Comparison of ENCODE assay signal across 9 cellular contexts in the genomic region with DNA sequence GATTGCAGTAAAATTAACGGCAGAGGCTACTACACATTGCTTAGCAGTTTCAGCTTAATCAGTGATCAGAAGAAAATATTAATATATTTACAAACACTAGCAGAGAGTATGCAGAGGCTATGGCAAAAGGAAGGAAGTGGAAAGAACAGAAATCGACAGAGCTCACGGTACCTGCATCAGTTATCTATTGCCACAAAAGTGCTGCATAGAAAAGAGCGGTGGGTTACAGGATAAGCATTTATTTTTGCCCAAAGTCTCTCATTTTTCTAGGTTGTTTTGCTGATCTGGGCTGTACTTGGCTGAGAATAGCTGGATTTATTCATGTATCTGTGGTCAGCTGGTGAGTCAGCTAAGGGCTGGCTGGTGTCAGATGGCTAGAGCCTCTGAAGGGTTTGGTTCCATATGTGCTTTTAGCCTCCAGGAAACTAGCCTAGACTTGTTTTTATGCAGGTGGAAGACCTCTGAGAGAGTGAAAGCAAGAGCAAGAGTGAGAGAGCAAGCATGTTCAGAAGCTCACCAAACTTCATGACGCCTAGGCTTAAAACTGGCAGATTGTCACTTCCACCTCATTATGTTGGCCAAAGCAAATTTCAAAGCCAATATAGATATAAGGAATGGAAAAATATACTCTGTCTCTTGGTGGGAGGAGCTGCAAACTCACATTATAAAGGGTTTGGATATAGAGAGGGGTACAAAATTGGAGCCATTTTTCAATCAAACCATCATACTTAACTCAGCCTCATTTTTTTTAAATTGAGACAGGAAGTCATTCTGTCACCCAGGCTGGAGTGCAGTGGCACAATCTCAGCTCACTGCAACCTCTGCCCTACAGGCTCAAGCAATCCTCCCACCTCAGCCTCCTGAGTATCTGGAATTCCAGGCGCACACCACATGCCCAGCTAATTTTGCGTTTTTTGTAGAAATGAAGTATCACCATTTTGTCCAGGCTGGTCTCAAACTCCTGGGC.
DNase-seq lines count a peak whose midpoint lies in the region; ATAC-seq and TF ChIP-seq lines count a peak whose summit lies in the region.
"Had no signal": no experiment of that assay in that cellular context is flagged by ENCODE, and none has a peak within 500 bp of the region (broad histone marks: within the 10 kb centered on the region; RNA-seq: fewer than 3 reads in every experiment).

No MANE protein-coding gene starts in this region.

- TF ChIP-seq EP300 in esophagus muscularis mucosa (IDR thresholded peaks at IDR 0.05), result no peak

- H3K27me3 Mint-ChIP-seq in activated T-helper 17 cell treated with anti-CD3 and anti-CD28 coated beads, Interleukin-2, amount 50 U/mL, for 72 hours, result no peaks in the 10 kb centered on the region
- peaks cover 5 to 13% of the 10 kb centered on the region in 2 donors for H3K27me3 Mint-ChIP-seq in natural killer cell treated with Interleukin-12 subunit alpha and Interleukin-12 subunit beta and Interleukin-15 and Interleukin-18, amount 100 ng/mL, for 72 hours

- no peaks in the 10 kb centered on the region for H3K27me3 ChIP-seq in esophagus muscularis mucosa

- H3K27ac Mint-ChIP-seq in activated T-helper 17 cell treated with anti-CD3 and anti-CD28 coated beads, Interleukin-2, amount 50 U/mL, for 72 hours, result peak overlapping the region; percentile 84
- H3K27ac Mint-ChIP-seq in natural killer cell treated with Interleukin-12 subunit alpha and Interleukin-12 subunit beta and Interleukin-15 and Interleukin-18, amount 100 ng/mL, for 72 hours, result no peak overlapping the region

- H3K36me3 ChIP-seq in esophagus muscularis mucosa, result no peaks in the 10 kb centered on the region

- no peaks in the 10 kb centered on the region for H3K9me3 ChIP-seq in esophagus muscularis mucosa

- intact Hi-C loops in Right ventricle myocardium superior (cut with DNase I), result no loop called here
- intact Hi-C loops in esophagus muscularis mucosa (cut with DNase I), result no loop called here

- ATAC-seq in GM19468 (IDR thresholded peaks at IDR 0.05; ENCODE audit: extremely low read depth, unreplicated experiment) (peak; percentile 91), HG03457 (IDR thresholded peaks at IDR 0.05; ENCODE audit: unreplicated experiment) (peak; percentile 94), Right ventricle myocardium superior (ENCODE audit: poor library complexity) (no peak)
- ATAC-seq in activated T-helper 17 cell treated with anti-CD3 and anti-CD28 coated beads, Interleukin-2, amount 50 U/mL, for 72 hours (replicated peaks), result peak; percentile 95
- peak; percentile 57 to 62 for ATAC-seq in natural killer cell treated with Interleukin-12 subunit alpha and Interleukin-12 subunit beta and Interleukin-15 and Interleukin-18, amount 100 ng/mL, for 72 hours

- TF ChIP-seq POLR2A in esophagus muscularis mucosa (IDR thresholded peaks at IDR 0.05; ENCODE audit: low read depth), result no peak

- 86% methylated on average over 7 of the region's 7 CpGs for WGBS in esophagus muscularis mucosa

- H3K4me1 ChIP-seq in esophagus muscularis mucosa, result no peaks in the 10 kb centered on the region

- H3K4me3 Mint-ChIP-seq in activated T-helper 17 cell treated with anti-CD3 and anti-CD28 coated beads, Interleukin-2, amount 50 U/mL, for 72 hours, result peak overlapping the region; percentile 58
- no peak overlapping the region for H3K4me3 Mint-ChIP-seq in natural killer cell treated with Interleukin-12 subunit alpha and Interleukin-12 subunit beta and Interleukin-15 and Interleukin-18, amount 100 ng/mL, for 72 hours

- H3K4me3 ChIP-seq in esophagus muscularis mucosa, result no peak overlapping the region
- H3K4me3 ChIP-seq: PC-9 had no signal

- no peaks in the 10 kb centered on the region for H3K36me3 Mint-ChIP-seq in activated T-helper 17 cell treated with anti-CD3 and anti-CD28 coated beads, Interleukin-2, amount 50 U/mL, for 72 hours (ENCODE audit: low read depth)
- no peaks in the 10 kb centered on the region for H3K36me3 Mint-ChIP-seq in natural killer cell treated with Interleukin-12 subunit alpha and Interleukin-12 subunit beta and Interleukin-15 and Interleukin-18, amount 100 ng/mL, for 72 hours

- DNase-seq in ELR (ENCODE audit: low read depth) (peak; percentile 81), Right ventricle myocardium superior (no peak), esophagus muscularis mucosa (ENCODE audit: extremely low spot score) (no peak)
- no peak for DNase-seq in natural killer cell treated with Interleukin-12 subunit alpha and Interleukin-12 subunit beta and Interleukin-15 and Interleukin-18, amount 100 ng/mL, for 72 hours (ENCODE audit: low spot score)
- DNase-seq in effector CD8-positive, alpha-beta T cell (lab: John Stamatoyannopoulos, UW), result no peak

- peaks cover 15% of the 10 kb centered on the region for H3K4me1 Mint-ChIP-seq in activated T-helper 17 cell treated with anti-CD3 and anti-CD28 coated beads, Interleukin-2, amount 50 U/mL, for 72 hours
- H3K4me1 Mint-ChIP-seq in natural killer cell treated with Interleukin-12 subunit alpha and Interleukin-12 subunit beta and Interleukin-15 and Interleukin-18, amount 100 ng/mL, for 72 hours (ENCODE audit: low read depth in 2 of 2), result peaks cover 6 to 7% of the 10 kb centered on the region in 2 donors

- no peak overlapping the region for H3K27ac ChIP-seq in esophagus muscularis mucosa (replicated peaks in 1 of 4)
- H3K27ac ChIP-seq: PC-9 had no signal

- no peaks in the 10 kb centered on the region for H3K9me3 Mint-ChIP-seq in activated T-helper 17 cell treated with anti-CD3 and anti-CD28 coated beads, Interleukin-2, amount 50 U/mL, for 72 hours
- H3K9me3 Mint-ChIP-seq in natural killer cell treated with Interleukin-12 subunit alpha and Interleukin-12 subunit beta and Interleukin-15 and Interleukin-18, amount 100 ng/mL, for 72 hours, result no peaks in the 10 kb centered on the region

- TF ChIP-seq CTCF in esophagus muscularis mucosa (IDR thresholded peaks at IDR 0.05), result no peak
